8 cellular contexts compared by ENCODE assay signal in the genomic region with DNA sequence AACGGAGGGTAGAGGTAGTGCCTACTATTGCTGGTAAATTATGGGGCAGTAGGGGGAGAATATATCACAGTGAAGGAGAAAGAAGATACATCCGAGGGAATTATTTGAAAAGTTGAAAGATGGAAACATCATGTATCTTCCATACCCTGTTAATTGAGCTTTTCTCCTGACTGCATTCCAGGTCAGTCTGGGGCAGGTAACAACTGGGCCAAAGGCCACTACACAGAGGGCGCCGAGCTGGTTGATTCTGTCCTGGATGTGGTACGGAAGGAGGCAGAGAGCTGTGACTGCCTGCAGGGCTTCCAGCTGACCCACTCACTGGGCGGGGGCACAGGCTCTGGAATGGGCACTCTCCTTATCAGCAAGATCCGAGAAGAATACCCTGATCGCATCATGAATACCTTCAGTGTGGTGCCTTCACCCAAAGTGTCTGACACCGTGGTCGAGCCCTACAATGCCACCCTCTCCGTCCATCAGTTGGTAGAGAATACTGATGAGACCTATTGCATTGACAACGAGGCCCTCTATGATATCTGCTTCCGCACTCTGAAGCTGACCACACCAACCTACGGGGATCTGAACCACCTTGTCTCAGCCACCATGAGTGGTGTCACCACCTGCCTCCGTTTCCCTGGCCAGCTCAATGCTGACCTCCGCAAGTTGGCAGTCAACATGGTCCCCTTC. TPM values are rescaled to one million over a fixed set of nuclear protein-coding genes. Genes with fewer than 3 reads are reported as not detected.
A peak's percentile ranks its signal among the peaks of the same experiment; 100 is the strongest.
DNase-seq lines count a peak whose midpoint lies in the region; TF ChIP-seq lines count a peak whose summit lies in the region.
"Not testable (repeated sequence)": the region's sequence is repeated elsewhere in the genome, so short reads cannot be mapped to it uniquely, and the experiment has no call there.

No MANE protein-coding gene starts in this region.

- H3K27me3 ChIP-seq in CD4-positive, alpha-beta memory T cell (ENCODE audit: insufficient read depth, low read length); HUES64 (ENCODE audit: insufficient read depth, low read length); SU-DHL-6 (ENCODE audit: low read length); effector memory CD4-positive, alpha-beta T cell (replicated peaks; ENCODE audit: control insufficient read depth, insufficient read depth, low read length, poor library complexity, severe bottlenecking); neuronal stem cell (ENCODE audit: control insufficient read depth in 3 of 3, insufficient read depth in 3 of 3, low read depth in 1 of 3, low read length in 3 of 3); transverse colon: not testable (repeated sequence)

- not testable (repeated sequence) for TF ChIP-seq POLR2A in transverse colon (IDR thresholded peaks at IDR 0.05)

- not testable (repeated sequence) for H3K23ac ChIP-seq in neuronal stem cell (ENCODE audit: low read depth, low read length, poor library complexity)

- not testable (repeated sequence) for H2BK5ac ChIP-seq in neuronal stem cell (ENCODE audit: low read length)

- peaks cover 53% of the 10 kb centered on the region for H3K79me2 ChIP-seq in SU-DHL-6 (ENCODE audit: insufficient read depth, low read length)

- H3K79me1 ChIP-seq in neuronal stem cell (ENCODE audit: low read depth, low read length) = not testable (repeated sequence)

- H2BK12ac ChIP-seq in neuronal stem cell (ENCODE audit: low read length) = not testable (repeated sequence)

- in situ Hi-C loops in transverse colon (cut with MboI; ENCODE audit: low pct_ligation_motif_present in 1 of 4, low pct_unique_long_range_greater_than_20kb in 1 of 4, low sequenced_read_pairs in 3 of 4) = loop anchor here in 2 of 4 donors (5.0 to 10.0 kb wide), 2 partner anchors 41 to 152 kb away; no protein-coding TSS in a partner anchor

- H3K27me3 Mint-ChIP-seq in CD4-positive, alpha-beta memory T cell; activated naive CD4-positive, alpha-beta T cell treated with anti-CD3 and anti-CD28 coated beads for 36 hours (ENCODE audit: low read depth): not testable (repeated sequence)
- peaks cover 21 to 27% (median 24%) of the 10 kb centered on the region in 3 donors for H3K27me3 Mint-ChIP-seq in immature natural killer cell (ENCODE audit: low read depth in 3 of 3)

- H3K4me1 Mint-ChIP-seq in CD4-positive, alpha-beta memory T cell = peaks cover 21 to 65% (median 43%) of the 10 kb centered on the region in 4 donors
- H3K4me1 Mint-ChIP-seq in activated naive CD4-positive, alpha-beta T cell treated with anti-CD3 and anti-CD28 coated beads for 36 hours (ENCODE audit: low read depth) = peaks cover 48% of the 10 kb centered on the region
- H3K4me1 Mint-ChIP-seq in immature natural killer cell = peaks cover 47 to 55% of the 10 kb centered on the region in 2 donors

- DNase-seq in CD4-positive, alpha-beta memory T cell; activated naive CD4-positive, alpha-beta T cell treated with anti-CD3 and anti-CD28 coated beads for 36 hours; effector memory CD4-positive, alpha-beta T cell; immature natural killer cell; neuronal stem cell (ENCODE audit: low spot score); transverse colon: not testable (repeated sequence)

- peak overlapping the region; percentile 82 for H3K4me2 ChIP-seq in SU-DHL-6 (ENCODE audit: low read depth, low read length, poor library complexity, severe bottlenecking)
- peak overlapping the region; percentile 14 for H3K4me2 ChIP-seq in neuronal stem cell (ENCODE audit: insufficient read depth, low read length, poor library complexity, severe bottlenecking)

- not testable (repeated sequence) for TF ChIP-seq EP300 in transverse colon (IDR thresholded peaks at IDR 0.05; ENCODE audit: low read depth)

- H3K27ac ChIP-seq in CD4-positive, alpha-beta memory T cell (ENCODE audit: low read depth, low read length) = peak overlapping the region; percentile 16
- H3K27ac ChIP-seq in HUES64 (ENCODE audit: low read depth, low read length) (peak overlapping the region; percentile 53; the same call in 1 of the 2 replicates), SU-DHL-6 (ENCODE audit: low read depth, low read length) (peak overlapping the region; percentile 5), transverse colon (peak overlapping the region; percentile 93 to 99 (median 98))
- H3K27ac ChIP-seq in effector memory CD4-positive, alpha-beta T cell (ENCODE audit: insufficient read depth, low read length, poor library complexity, severe bottlenecking) = peak overlapping the region; percentile 77
- H3K27ac ChIP-seq in neuronal stem cell (replicated peaks; ENCODE audit: low read length) = not testable (repeated sequence)

- H3K4me3 Mint-ChIP-seq in CD4-positive, alpha-beta memory T cell = peak overlapping the region in 4 of 8 donors; percentile 28 to 99 (median 62)
- peak overlapping the region; percentile 98 for H3K4me3 Mint-ChIP-seq in activated naive CD4-positive, alpha-beta T cell treated with anti-CD3 and anti-CD28 coated beads for 36 hours
- H3K4me3 Mint-ChIP-seq in immature natural killer cell = peak overlapping the region in 4 of 5 donors; percentile 1 to 100 (median 96)

- H3K36me3 ChIP-seq in CD4-positive, alpha-beta memory T cell (ENCODE audit: insufficient read depth, low read length) = peaks cover 49% of the 10 kb centered on the region
- H3K36me3 ChIP-seq in HUES64 (ENCODE audit: insufficient read depth, low read length) = peaks cover 59% of the 10 kb centered on the region
- H3K36me3 ChIP-seq in SU-DHL-6 (ENCODE audit: low read length) = peaks cover 40% of the 10 kb centered on the region
- H3K36me3 ChIP-seq in effector memory CD4-positive, alpha-beta T cell (ENCODE audit: control insufficient read depth, insufficient read depth, low read length) = peaks cover 48% of the 10 kb centered on the region
- peaks cover 43 to 62% of the 10 kb centered on the region in 2 donors for H3K36me3 ChIP-seq in neuronal stem cell (replicated peaks in 1 of 2; ENCODE audit: control insufficient read depth in 2 of 2, insufficient read depth in 2 of 2, low read length in 2 of 2)
- H3K36me3 ChIP-seq in transverse colon = peaks cover 0 to 35% (median 11%) of the 10 kb centered on the region in 4 donors

- not testable (repeated sequence) for TF ChIP-seq CTCF in SU-DHL-6 (IDR thresholded peaks at IDR 0.05; ENCODE audit: insufficient read depth, low read length, poor library complexity, severe bottlenecking); transverse colon (IDR thresholded peaks at IDR 0.05)

- CTCF ChIA-PET in CD4-positive, alpha-beta memory T cell (lab: Charles Lee; ENCODE audit: partially characterized antibody) = interaction anchor here (0.9 to 23.1 kb wide), 32 partner anchors 8 to 273 kb away, joined by 3 to 865 read pairs (median 6); partner anchors contain the start of genes ABCF1, ATAT1, DHX16 and MRPS18B
- CTCF ChIA-PET in activated naive CD4-positive, alpha-beta T cell treated with anti-CD3 and anti-CD28 coated beads for 36 hours (lab: Charles Lee) = interaction anchor here (0.6 to 19.6 kb wide), 8 partner anchors 8 to 364 kb away, joined by 3 to 346 read pairs (median 9); partner anchors contain the start of gene DHX16

- not testable (repeated sequence) for H3K4me3 ChIP-seq in CD4-positive, alpha-beta memory T cell (ENCODE audit: low read length in 2 of 2); SU-DHL-6 (ENCODE audit: insufficient read depth, low read length, poor library complexity, severe bottlenecking); effector memory CD4-positive, alpha-beta T cell (ENCODE audit: insufficient read depth, low read depth, low read length, poor library complexity, severe bottlenecking); transverse colon
- H3K4me3 ChIP-seq in HUES64 (ENCODE audit: low read length) (peak overlapping the region; percentile 98; the same call in 1 of the 2 replicates), neuronal stem cell (ENCODE audit: low read length in 2 of 2) (peak overlapping the region in 1 of 2 donors; percentile 98)

- not testable (repeated sequence) for H4K8ac ChIP-seq in neuronal stem cell (ENCODE audit: low read depth, low read length)

- H2BK15ac ChIP-seq in neuronal stem cell (ENCODE audit: low read length) = not testable (repeated sequence)

- not testable (repeated sequence) for H3K9me2 ChIP-seq in SU-DHL-6 (replicated peaks; ENCODE audit: insufficient read depth, low read length)

- peaks cover 93% of the 10 kb centered on the region for H3F3A ChIP-seq in SU-DHL-6 (ENCODE audit: insufficient read depth)

- H3K9me3 ChIP-seq in CD4-positive, alpha-beta memory T cell (ENCODE audit: control insufficient read depth in 1 of 2, low read length in 2 of 2); HUES64 (ENCODE audit: insufficient read depth, low read depth, low read length); SU-DHL-6 (ENCODE audit: insufficient read depth, low read length); effector memory CD4-positive, alpha-beta T cell (ENCODE audit: control insufficient read depth, low read length); neuronal stem cell (replicated peaks in 1 of 2; ENCODE audit: control insufficient read depth in 2 of 2, insufficient read depth in 1 of 2, low read depth in 1 of 2, low read length in 2 of 2); transverse colon: not testable (repeated sequence)

- H3K14ac ChIP-seq in neuronal stem cell (ENCODE audit: low read length) = not testable (repeated sequence)

- intact Hi-C loops in CD4-positive, alpha-beta memory T cell (cut with micrococcal nuclease) = not testable (repeated sequence)
- intact Hi-C loops in activated naive CD4-positive, alpha-beta T cell treated with anti-CD3 and anti-CD28 coated beads for 36 hours (cut with micrococcal nuclease) = loop anchor here (5.0 kb wide), 1 partner anchor 511 kb away; the partner anchor contains the start of gene TRIM26
- intact Hi-C loops in transverse colon (cut with DNase I; ENCODE audit: low total_unique reads) = loop anchor here (5.0 kb wide), 1 partner anchor 106 kb away; the partner anchor contains the start of genes MRPS18B and PPP1R10

- H3K4ac ChIP-seq in neuronal stem cell (ENCODE audit: low read length) = not testable (repeated sequence)

- not testable (repeated sequence) for H3K18ac ChIP-seq in neuronal stem cell (ENCODE audit: low read length)

- H3K36me3 Mint-ChIP-seq in CD4-positive, alpha-beta memory T cell = peaks cover 28 to 62% of the 10 kb centered on the region in 2 donors
- peaks cover 62% of the 10 kb centered on the region for H3K36me3 Mint-ChIP-seq in activated naive CD4-positive, alpha-beta T cell treated with anti-CD3 and anti-CD28 coated beads for 36 hours (ENCODE audit: low read depth)
- H3K36me3 Mint-ChIP-seq in immature natural killer cell = peaks cover 4 to 31% (median 23%) of the 10 kb centered on the region in 3 donors

- H3K4me1 ChIP-seq in CD4-positive, alpha-beta memory T cell (ENCODE audit: insufficient read depth, low read length) = peaks cover 57% of the 10 kb centered on the region
- H3K4me1 ChIP-seq in HUES64 (ENCODE audit: insufficient read depth, low read length) = not testable (repeated sequence)
- peaks cover 14% of the 10 kb centered on the region for H3K4me1 ChIP-seq in effector memory CD4-positive, alpha-beta T cell (ENCODE audit: control insufficient read depth, insufficient read depth, low read length, poor library complexity, severe bottlenecking)
- peaks cover 11 to 24% of the 10 kb centered on the region in 2 donors for H3K4me1 ChIP-seq in neuronal stem cell (ENCODE audit: control insufficient read depth in 2 of 2, insufficient read depth in 1 of 2, low read depth in 1 of 2, low read length in 2 of 2)
- peaks cover 0 to 50% (median 24%) of the 10 kb centered on the region in 4 donors for H3K4me1 ChIP-seq in transverse colon

- not testable (repeated sequence) for H2AK5ac ChIP-seq in neuronal stem cell (ENCODE audit: low read depth, low read length)

- POLR2A ChIA-PET in CD4-positive, alpha-beta memory T cell (lab: Charles Lee; ENCODE audit: partially characterized antibody) = interaction anchor here (0.7 to 47.0 kb wide), 13 partner anchors 8 to 364 kb away, joined by 3 to 1474 read pairs (median 22); partner anchors contain the start of genes DHX16, MRPS18B, NRM and PPP1R10

- H4K20me1 ChIP-seq in SU-DHL-6 (ENCODE audit: low read depth, low read length) = peaks cover 15% of the 10 kb centered on the region

- H3K9me3 Mint-ChIP-seq in CD4-positive, alpha-beta memory T cell; activated naive CD4-positive, alpha-beta T cell treated with anti-CD3 and anti-CD28 coated beads for 36 hours; immature natural killer cell: not testable (repeated sequence)

- H2BK120ac ChIP-seq in neuronal stem cell (ENCODE audit: low read depth, low read length) = not testable (repeated sequence)

- not testable (repeated sequence) for H3K9ac ChIP-seq in HUES64 (ENCODE audit: low read depth, low read length); neuronal stem cell (ENCODE audit: low read depth, low read length, poor library complexity)
- H3K9ac ChIP-seq in SU-DHL-6 (ENCODE audit: low read length) = peak overlapping the region; percentile 99

- peak overlapping the region; percentile 92 to 99 (median 97) for H3K27ac Mint-ChIP-seq in CD4-positive, alpha-beta memory T cell
- peak overlapping the region; percentile 85 for H3K27ac Mint-ChIP-seq in activated naive CD4-positive, alpha-beta T cell treated with anti-CD3 and anti-CD28 coated beads for 36 hours
- H3K27ac Mint-ChIP-seq in immature natural killer cell = peak overlapping the region; percentile 93 to 97 (median 96)

- 94% methylated on average over 16 of the region's 16 CpGs for WGBS in HUES64
- no CpG with 5 or more reads among the region's 16 CpGs for WGBS in neuronal stem cell (ENCODE audit: extremely low coverage in 2 of 2, insufficient read length in 2 of 2, insufficient replicate concordance in 1 of 2), 2 donors
- 50 to 52% methylated on average over 2 to 16 of the region's 16 CpGs for WGBS in transverse colon (ENCODE audit: low coverage in 1 of 2), 2 donors

- H4K91ac ChIP-seq in neuronal stem cell (ENCODE audit: low read depth, low read length, poor library complexity) = not testable (repeated sequence)

- not testable (repeated sequence) for H2AFZ ChIP-seq in SU-DHL-6 (ENCODE audit: low read depth, low read length, severe bottlenecking); neuronal stem cell (ENCODE audit: low read length)

RNA-seq across cellular contexts. Expression of gene TUBB, which starts 3.1 kb away (rescaled TPM):
- total RNA-seq in CD4-positive, alpha-beta memory T cell = 100 to 1,000 TPM; 285 to 300 TPM
- 100 to 1,000 TPM in 1 of 2 donors, 10 to 100 TPM in 1; 74.8 to 142 TPM for polyA plus RNA-seq in CD4-positive, alpha-beta memory T cell
- polyA plus RNA-seq in HUES64 (2013, experiment 1 of 2) = 1,851 TPM
- 1,975 TPM for polyA plus RNA-seq in HUES64 (2013, experiment 2 of 2)
- total RNA-seq in activated naive CD4-positive, alpha-beta T cell treated with anti-CD3 and anti-CD28 coated beads for 36 hours = 1,000 to 10,000 TPM; 1,781 to 1,838 TPM
- polyA plus RNA-seq in immature natural killer cell = 100 to 1,000 TPM in 1 of 3 donors, 10 to 100 TPM in 2; 80.8 to 215 (median 84.0) TPM
- polyA plus RNA-seq in neuronal stem cell (2013, experiment 1 of 2) = 2,147 TPM
- 2,146 TPM for polyA plus RNA-seq in neuronal stem cell (2013, experiment 2 of 2)
- 100 to 1,000 TPM in 3 of 4 donors, 10 to 100 TPM in 1; 77.1 to 128 (median 106) TPM for total RNA-seq in transverse colon

RNA-seq across cellular contexts. Expression of gene MDC1, which starts 6.2 kb away (rescaled TPM):
- 10 to 100 TPM; 60.7 to 73.5 TPM for total RNA-seq in CD4-positive, alpha-beta memory T cell
- 1 to 10 TPM in 1 of 2 donors, not detected in 1; 9.8 TPM for polyA plus RNA-seq in CD4-positive, alpha-beta memory T cell
- polyA plus RNA-seq in HUES64 (2013, experiment 1 of 2) = 45.9 TPM
- 43.7 TPM for polyA plus RNA-seq in HUES64 (2013, experiment 2 of 2)
- total RNA-seq in activated naive CD4-positive, alpha-beta T cell treated with anti-CD3 and anti-CD28 coated beads for 36 hours = 10 to 100 TPM; 84.1 to 84.8 TPM
- 10 to 100 TPM in 1 of 3 donors, 1 to 10 TPM in 1, not detected in 1; 3.0 to 16.5 TPM for polyA plus RNA-seq in immature natural killer cell
- polyA plus RNA-seq in neuronal stem cell (2013, experiment 1 of 2) = 50.3 TPM
- 51.5 TPM for polyA plus RNA-seq in neuronal stem cell (2013, experiment 2 of 2)
- 10 to 100 TPM in 2 of 4 donors, 1 to 10 TPM in 2; 3.1 to 13.5 (median 9.7) TPM for total RNA-seq in transverse colon

RNA-seq across cellular contexts. Expression of gene FLOT1, which starts 19.2 kb away (rescaled TPM):
- 10 to 100 TPM; 75.3 to 78.5 TPM for total RNA-seq in CD4-positive, alpha-beta memory T cell
- 10 to 100 TPM; 74.6 to 82.1 TPM for polyA plus RNA-seq in CD4-positive, alpha-beta memory T cell
- polyA plus RNA-seq in HUES64 (2013, experiment 1 of 2) = 81.5 TPM
- polyA plus RNA-seq in HUES64 (2013, experiment 2 of 2) = 90.9 TPM
- total RNA-seq in activated naive CD4-positive, alpha-beta T cell treated with anti-CD3 and anti-CD28 coated beads for 36 hours = 100 to 1,000 TPM; 162 to 173 TPM
- 100 to 1,000 TPM; 148 to 214 (median 174) TPM for polyA plus RNA-seq in immature natural killer cell
- polyA plus RNA-seq in neuronal stem cell (2013, experiment 1 of 2) = 107 TPM
- 102 TPM for polyA plus RNA-seq in neuronal stem cell (2013, experiment 2 of 2)
- 100 to 1,000 TPM; 123 to 146 (median 139) TPM for total RNA-seq in transverse colon

RNA-seq across cellular contexts. Expression of gene IER3, which starts 21.0 kb away (rescaled TPM):
- total RNA-seq in CD4-positive, alpha-beta memory T cell = 10 to 100 TPM; 11.3 to 11.4 TPM
- polyA plus RNA-seq in CD4-positive, alpha-beta memory T cell = under 1 TPM; 0.77 to 0.83 TPM
- 32.3 TPM for polyA plus RNA-seq in HUES64 (2013, experiment 1 of 2)
- 41.0 TPM for polyA plus RNA-seq in HUES64 (2013, experiment 2 of 2)
- total RNA-seq in activated naive CD4-positive, alpha-beta T cell treated with anti-CD3 and anti-CD28 coated beads for 36 hours = 10 to 100 TPM; 32.2 to 34.0 TPM
- polyA plus RNA-seq in immature natural killer cell = 1 to 10 TPM; 1.0 to 2.7 (median 1.6) TPM
- 11.0 TPM for polyA plus RNA-seq in neuronal stem cell (2013, experiment 1 of 2)
- 10.9 TPM for polyA plus RNA-seq in neuronal stem cell (2013, experiment 2 of 2)
- 100 to 1,000 TPM in 1 of 4 donors, 10 to 100 TPM in 3; 21.1 to 100 (median 84.6) TPM for total RNA-seq in transverse colon

RNA-seq across cellular contexts. Expression of gene NRM, which starts 32.5 kb away (rescaled TPM):
- total RNA-seq in CD4-positive, alpha-beta memory T cell = 1 to 10 TPM; 6.4 to 6.6 TPM
- polyA plus RNA-seq in CD4-positive, alpha-beta memory T cell = 10 to 100 TPM in 1 of 2 donors, 1 to 10 TPM in 1; 9.1 to 15.8 TPM
- 32.6 TPM for polyA plus RNA-seq in HUES64 (2013, experiment 1 of 2)
- 39.9 TPM for polyA plus RNA-seq in HUES64 (2013, experiment 2 of 2)
- total RNA-seq in activated naive CD4-positive, alpha-beta T cell treated with anti-CD3 and anti-CD28 coated beads for 36 hours = 10 to 100 TPM; 31.0 to 32.0 TPM
- polyA plus RNA-seq in immature natural killer cell = 10 to 100 TPM in 1 of 3 donors, 1 to 10 TPM in 2; 6.7 to 20.1 (median 8.4) TPM
- polyA plus RNA-seq in neuronal stem cell (2013, experiment 1 of 2) = 98.1 TPM
- 96.2 TPM for polyA plus RNA-seq in neuronal stem cell (2013, experiment 2 of 2)
- total RNA-seq in transverse colon = 10 to 100 TPM in 1 of 4 donors, 1 to 10 TPM in 2, not detected in 1; 2.7 to 13.8 (median 2.7) TPM

Comparison
In these comparisons a context has a peak if more than half of its experiments do, and no peak if none do; other contexts are left out.
1. RNA of gene TUBB, which starts 3.1 kb away (total RNA-seq): 1,781 to 1,838 TPM in activated naive CD4-positive, alpha-beta T cell treated with anti-CD3 and anti-CD28 coated beads for 36 hours; 285 to 300 TPM in CD4-positive, alpha-beta memory T cell and 77.1 to 128 TPM in transverse colon; every median in the first group is over 4 times any median in the second.
2. RNA of gene MDC1, which starts 6.2 kb away (total RNA-seq): 84.1 to 84.8 TPM in activated naive CD4-positive, alpha-beta T cell treated with anti-CD3 and anti-CD28 coated beads for 36 hours and 60.7 to 73.5 TPM in CD4-positive, alpha-beta memory T cell; 3.1 to 13.5 TPM in transverse colon; every median in the first group is over 4 times any median in the second.
3. Peak in every context shown above with its lines, with median percentiles within 50 percentile points of each other: H3K27ac Mint-ChIP-seq.